In genomic region chr2:18342901-18343300, GRCh38 we compare ENCODE assay signal across 34 cellular contexts.
"Had no signal": no experiment of that assay in that cellular context is flagged by ENCODE, and none has a peak within 500 bp of the region (broad histone marks: within the 10 kb centered on the region; RNA-seq: fewer than 3 reads in every experiment).

No MANE protein-coding gene starts in this region.

- H3K36me3 ChIP-seq: MG63 had no signal

- H3K4me3 ChIP-seq: MG63 had no signal

- DNase-seq: Karpas-422, Kasumi-1, MG63, MM.1S, MV-4-11, NCI-H1048, NCI-H1092, NCI-H1092 treated with DMSO at 0.1 percent for 48 hours, NCI-H1105, NCI-H1105 treated with DMSO at 0.1 percent for 48 hours, NCI-H1417, NCI-H1417 treated with DMSO at 0.1 percent for 48 hours, NCI-H1436, NCI-H1436 treated with DMSO at 0.1 percent for 48 hours, NCI-H146, NCI-H1694, NCI-H1694 treated with DMSO at 0.1 percent for 48 hours, NCI-H187, NCI-H187 treated with DMSO at 0.1 percent for 48 hours, NCI-H1930, NCI-H2029, NCI-H2029 treated with DMSO at 0.1 percent for 48 hours, NCI-H2081, NCI-H2081 treated with DMSO at 0.1 percent for 48 hours, NCI-H2107, NCI-H2171, NCI-H2171 treated with DMSO at 0.1 percent for 48 hours, NCI-H2227 treated with DMSO at 0.1 percent for 48 hours, NCI-H226, NCI-H345, NCI-H446, NCI-H446 treated with DMSO at 0.1 percent for 48 hours, NCI-H510A, NCI-H510A treated with DMSO at 0.1 percent for 48 hours had no signal

- H3K27me3 ChIP-seq: MG63 had no signal

- H3K9me3 ChIP-seq: MG63 had no signal
